ENCODE assay signal across 19 cellular contexts in genomic region chr1:200294241-200294640, GRCh38.
DNase-seq lines count a peak whose midpoint lies in the region; FAIRE-seq and TF ChIP-seq lines count a peak whose summit lies in the region.
"Had no signal": no experiment of that assay in that cellular context is flagged by ENCODE, and none has a peak within 500 bp of the region (broad histone marks: within the 10 kb centered on the region; RNA-seq: fewer than 3 reads in every experiment).

No MANE protein-coding gene starts in this region.

- no peaks in the 10 kb centered on the region for H3K79me1 ChIP-seq in mesendoderm (ENCODE audit: low read length)

- H2AK5ac ChIP-seq in mesendoderm (ENCODE audit: low read length) = no peak overlapping the region

- no peak overlapping the region for H3K18ac ChIP-seq in mesendoderm (ENCODE audit: low read length)

- H2BK15ac ChIP-seq in mesendoderm (replicated peaks; ENCODE audit: low read depth) = no peak overlapping the region

- H2BK120ac ChIP-seq in mesendoderm (ENCODE audit: low read depth, low read length) = no peak overlapping the region

- no peak overlapping the region for H3K23ac ChIP-seq in mesendoderm (ENCODE audit: low read length)

- H2BK5ac ChIP-seq in mesendoderm (ENCODE audit: low read length) = no peak overlapping the region

- FAIRE-seq in bronchial epithelial cell (lab: Jason Lieb, UNC) = no peak
- FAIRE-seq: H1 had no signal

- H3K4me3 ChIP-seq in bronchial epithelial cell (ENCODE audit: low read depth, low read length) (no peak overlapping the region), mesendoderm (ENCODE audit: low read length) (no peak overlapping the region)
- H3K4me3 ChIP-seq: MG63 had no signal

- H3K36me3 ChIP-seq in bronchial epithelial cell (ENCODE audit: control insufficient read depth, insufficient read depth, low read length) (no peaks in the 10 kb centered on the region), mesendoderm (ENCODE audit: control insufficient read depth, insufficient read depth, low read length) (no peaks in the 10 kb centered on the region)
- H3K36me3 ChIP-seq: MG63 had no signal

- no peak for TF ChIP-seq CTCF in bronchial epithelial cell (IDR thresholded peaks at IDR 0.05; ENCODE audit: insufficient read depth, low read length, severe bottlenecking)

- H3K4ac ChIP-seq in mesendoderm (ENCODE audit: low read depth, low read length) = peak overlapping the region; percentile 42

- no peaks in the 10 kb centered on the region for H3K4me1 ChIP-seq in mesendoderm (ENCODE audit: control insufficient read depth, low read depth, low read length)

- H3K79me2 ChIP-seq in mesendoderm (ENCODE audit: control insufficient read depth, insufficient read depth, low read length) = no peaks in the 10 kb centered on the region

- no peak overlapping the region for H4K5ac ChIP-seq in mesendoderm (ENCODE audit: low read length)

- no peak overlapping the region for H3K4me2 ChIP-seq in mesendoderm (ENCODE audit: low read length)
- H3K4me2 ChIP-seq: SK-N-SH had no signal

- H3K27ac ChIP-seq in mesendoderm (ENCODE audit: low read depth, low read length) = no peak overlapping the region
- H3K27ac ChIP-seq: HL-60 had no signal

- WGBS in mesendoderm (ENCODE audit: extremely low coverage, insufficient coverage, low lambda C conversion rate) = no CpG with 5 or more reads among the region's 2 CpGs

- no peak overlapping the region for H3K9ac ChIP-seq in mesendoderm (ENCODE audit: low read length)
- H3K9ac ChIP-seq: SK-N-SH had no signal

- H3K56ac ChIP-seq in mesendoderm (ENCODE audit: low read length) = no peak overlapping the region

- H3K27me3 ChIP-seq in bronchial epithelial cell (ENCODE audit: control insufficient read depth, insufficient read depth, low read length) (no peaks in the 10 kb centered on the region), mesendoderm (ENCODE audit: insufficient read depth, low read length, poor library complexity) (no peaks in the 10 kb centered on the region)
- H3K27me3 ChIP-seq: MG63 had no signal

- DNase-seq in NCI-H510A treated with DMSO at 0.1 percent for 48 hours (lab: John Stamatoyannopoulos, UW) = peak; percentile 67
- DNase-seq in NCI-H510A (lab: John Stamatoyannopoulos, UW) = no peak
- peak; percentile 69 for DNase-seq in NCI-H2029 (lab: John Stamatoyannopoulos, UW)
- peak; percentile 43 for DNase-seq in bronchial epithelial cell (ENCODE audit: low read depth)
- DNase-seq in mesendoderm = no peak
- no peak for DNase-seq in NCI-H526 (lab: John Stamatoyannopoulos, UW)
- no peak for DNase-seq in dedifferentiated amniotic fluid mesenchymal stem cell (ENCODE audit: extremely low spot score)
- DNase-seq in EL = no peak
- DNase-seq: 8988T, HFFc6, KBM-7, MG63, NCI-H1092 treated with DMSO at 0.1 percent for 48 hours, NCI-H1694 treated with DMSO at 0.1 percent for 48 hours, NCI-H524 treated with DMSO at 0.1 percent for 48 hours, Right ventricle myocardium superior, SK-N-SH had no signal

- H4K8ac ChIP-seq in mesendoderm (ENCODE audit: low read depth, low read length) = no peak overlapping the region

Comparison
In these comparisons a context has a peak if more than half of its experiments do, and no peak if none do; other contexts are left out.
1. DNase-seq: peak in NCI-H510A treated with DMSO at 0.1 percent for 48 hours (single experiment), NCI-H2029 (single experiment) and bronchial epithelial cell (single experiment); none in NCI-H510A (single experiment), mesendoderm (single experiment), NCI-H526 (0 of 2), dedifferentiated amniotic fluid mesenchymal stem cell (single experiment) and EL (single experiment).